ENCODE assay signal across 26 cellular contexts in genomic region chr1:167573035-167573434, GRCh38. TPM values are rescaled to one million over a fixed set of nuclear protein-coding genes. Genes with fewer than 3 reads are reported as not detected.
"Had no signal": no experiment of that assay in that cellular context is flagged by ENCODE, and none has a peak within 500 bp of the region (broad histone marks: within the 10 kb centered on the region; RNA-seq: fewer than 3 reads in every experiment).

No MANE protein-coding gene starts in this region.

- H3K9me3 ChIP-seq: esophagus muscularis mucosa, gastroesophageal sphincter, lower lobe of right lung, pancreas, stomach, thoracic aorta, transverse colon had no signal

- H3K27ac ChIP-seq: coronary artery, esophagus muscularis mucosa, gastroesophageal sphincter, left ventricle myocardium inferior, lower lobe of right lung, pancreas, stomach, thoracic aorta, transverse colon had no signal

- FAIRE-seq: endothelial cell of umbilical vein, kidney, pancreas, small intestine, urothelium cell line had no signal

- H3K4me1 ChIP-seq: esophagus muscularis mucosa, gastroesophageal sphincter, left ventricle myocardium inferior, lower lobe of right lung, pancreas, stomach, transverse colon had no signal

- H3K36me3 ChIP-seq: esophagus muscularis mucosa, gastroesophageal sphincter, left ventricle myocardium inferior, lower lobe of right lung, pancreas, stomach, thoracic aorta, transverse colon had no signal

- H3K27me3 ChIP-seq: pancreas had no signal

- DNase-seq: effector CD4-positive, alpha-beta T cell; endodermal cell; immature natural killer cell; kidney; left cardiac atrium; left ventricle myocardium inferior; lower lobe of right lung; mesendoderm; naive B cell; occipital lobe; pancreas; right cardiac atrium; small intestine; stimulated activated CD4-positive, alpha-beta T cell treated with anti-CD3 and anti-CD28 coated beads, Interleukin-12 subunit alpha, Interleukin-12 subunit beta, amount 100 ng/mL, for 4 hours; stimulated activated naive CD4-positive, alpha-beta T cell; stomach; substantia nigra; transverse colon had no signal

- H3K4me3 ChIP-seq: coronary artery, esophagus muscularis mucosa, gastroesophageal sphincter, left ventricle myocardium inferior, lower lobe of right lung, pancreas, stomach, thoracic aorta, transverse colon had no signal

RNA-seq across cellular contexts. Expression of gene CD247, which starts 54.7 kb away (rescaled TPM):
- total RNA-seq: endothelial cell of umbilical vein, fibroblast of villous mesenchyme, progenitor cell of endocrine pancreas had no signal
- polyA plus RNA-seq: endothelial cell of umbilical vein had no signal
